21 cellular contexts compared by ENCODE assay signal in genomic region chr7:29099896-29100847, GRCh38. TPM values are rescaled to one million over a fixed set of nuclear protein-coding genes. Genes with fewer than 3 reads are reported as not detected.
DNase-seq lines count a peak whose midpoint lies in the region; ATAC-seq and TF ChIP-seq lines count a peak whose summit lies in the region.
"Had no signal": no experiment of that assay in that cellular context is flagged by ENCODE, and none has a peak within 500 bp of the region (broad histone marks: within the 10 kb centered on the region; RNA-seq: fewer than 3 reads in every experiment).

No MANE protein-coding gene starts in this region.

- 67 to 84% (median 76%) methylated on average over 5 of the region's 5 CpGs for WGBS in spleen, 5 donors

- H3K27me3 Mint-ChIP-seq in immature natural killer cell (ENCODE audit: low read depth in 3 of 3): peaks cover 0 to 1% (median 1%) of the 10 kb centered on the region in 3 donors
- H3K27me3 Mint-ChIP-seq: stimulated activated naive CD8-positive, alpha-beta T cell treated with anti-CD3 and anti-CD28 coated beads, Interleukin-15, Interleukin-2, amounts not matched to agents 100 ng/mL and 50 ng/mL, for 24 hours had no signal

- H3K36me3 Mint-ChIP-seq in immature natural killer cell: no peaks in the 10 kb centered on the region
- H3K36me3 Mint-ChIP-seq: activated naive CD4-positive, alpha-beta T cell treated with anti-CD3 and anti-CD28 coated beads, Interleukin-2, amount 50 U/mL, for 24 hours had no signal

- H3K9me3 ChIP-seq in lower lobe of right lung (no peaks in the 10 kb centered on the region), spleen (no peaks in the 10 kb centered on the region)

- H3K27ac Mint-ChIP-seq in immature natural killer cell: no peak overlapping the region
- H3K27ac Mint-ChIP-seq: activated naive CD4-positive, alpha-beta T cell treated with anti-CD3 and anti-CD28 coated beads, Interleukin-2, amount 50 U/mL, for 24 hours; activated T-cell treated with anti-CD3 and anti-CD28 coated beads, Interleukin-2, amount 50 U/mL, for 72 hours; stimulated activated naive CD8-positive, alpha-beta T cell treated with anti-CD3 and anti-CD28 coated beads, Interleukin-15, Interleukin-2, amounts not matched to agents 100 ng/mL and 50 ng/mL, for 24 hours had no signal

- H3K4me3 Mint-ChIP-seq in immature natural killer cell: no peak overlapping the region
- H3K4me3 Mint-ChIP-seq: activated naive CD4-positive, alpha-beta T cell treated with anti-CD3 and anti-CD28 coated beads, Interleukin-2, amount 50 U/mL, for 24 hours; activated T-cell treated with anti-CD3 and anti-CD28 coated beads, Interleukin-2, amount 50 U/mL, for 72 hours; stimulated activated naive CD8-positive, alpha-beta T cell treated with anti-CD3 and anti-CD28 coated beads, Interleukin-15, Interleukin-2, amounts not matched to agents 100 ng/mL and 50 ng/mL, for 24 hours had no signal

- TF ChIP-seq CTCF in VCaP (conservative IDR thresholded peaks at IDR 0.05) (no peak), lower lobe of right lung (IDR thresholded peaks at IDR 0.05) (no peak), spleen (IDR thresholded peaks at IDR 0.05 in 8 of 11, conservative IDR thresholded peaks at IDR 0.05 in 3 of 11) (no peak), coronary artery (IDR thresholded peaks at IDR 0.05) (no peak)

- DNase-seq in NCI-H1105 treated with DMSO at 0.1 percent for 48 hours (lab: John Stamatoyannopoulos, UW) (peak; percentile 8), NCI-H1105 (lab: John Stamatoyannopoulos, UW) (no peak), lower lobe of right lung (no peak), spleen (no peak), coronary artery (ENCODE audit: low spot score) (no peak), immature natural killer cell (no peak)
- DNase-seq: activated T-cell treated with anti-CD3 and anti-CD28 coated beads, Interleukin-2, amount 50 U/mL, for 72 hours; effector memory CD4-positive, alpha-beta T cell; HCEC 1CT; NCI-H1436; NCI-H2171 treated with DMSO at 0.1 percent for 48 hours; occipital lobe; SHP77; stimulated activated CD4-positive, alpha-beta T cell treated with anti-CD3 and anti-CD28 coated beads, Interleukin-1b, Interleukin-23, amount 100 ng/mL, for 48 hours; SW 1271 had no signal

- H3K27me3 ChIP-seq in lower lobe of right lung (ENCODE audit: low read depth): no peaks in the 10 kb centered on the region
- H3K27me3 ChIP-seq in spleen (replicated peaks in 1 of 7): no peaks in the 10 kb centered on the region

- H3K4me3 ChIP-seq in lower lobe of right lung: no peak overlapping the region
- H3K4me3 ChIP-seq in spleen: no peak overlapping the region
- H3K4me3 ChIP-seq in coronary artery: no peak overlapping the region

- H3K27ac ChIP-seq in VCaP (peak overlapping the region; percentile 51), lower lobe of right lung (peak overlapping the region; percentile 3), spleen (peak overlapping the region; percentile 15 to 63 (median 58)), coronary artery (peak overlapping the region in 1 of 2 donors; percentile 11)
- H3K27ac ChIP-seq: 22Rv1 had no signal

- H3K9me3 Mint-ChIP-seq in immature natural killer cell: no peaks in the 10 kb centered on the region
- H3K9me3 Mint-ChIP-seq: activated naive CD4-positive, alpha-beta T cell treated with anti-CD3 and anti-CD28 coated beads, Interleukin-2, amount 50 U/mL, for 24 hours; activated T-cell treated with anti-CD3 and anti-CD28 coated beads, Interleukin-2, amount 50 U/mL, for 72 hours; stimulated activated naive CD8-positive, alpha-beta T cell treated with anti-CD3 and anti-CD28 coated beads, Interleukin-15, Interleukin-2, amounts not matched to agents 100 ng/mL and 50 ng/mL, for 24 hours had no signal

- no peak for TF ChIP-seq POLR2A in spleen (IDR thresholded peaks at IDR 0.05)

- ATAC-seq in lower lobe of right lung (peak; percentile 38 to 73), HG03159 (IDR thresholded peaks at IDR 0.05; ENCODE audit: unreplicated experiment) (no peak)
- ATAC-seq: activated T-cell treated with anti-CD3 and anti-CD28 coated beads, Interleukin-2, amount 50 U/mL, for 72 hours; esophagus mucosa had no signal

- H3K4me1 ChIP-seq in lower lobe of right lung (peaks cover 37% of the 10 kb centered on the region), spleen (peaks cover 0 to 39% (median 20%) of the 10 kb centered on the region in 6 donors)

- peaks cover 0 to 1% of the 10 kb centered on the region in 2 donors for H3K4me1 Mint-ChIP-seq in immature natural killer cell
- H3K4me1 Mint-ChIP-seq: activated naive CD4-positive, alpha-beta T cell treated with anti-CD3 and anti-CD28 coated beads, Interleukin-2, amount 50 U/mL, for 24 hours had no signal

- intact Hi-C loops in lower lobe of right lung (cut with DNase I) (loop anchor here (5.0 kb wide), 1 partner anchor 173 kb away; no protein-coding TSS in a partner anchor), spleen (cut with DNase I; ENCODE audit: low total_unique reads) (loop anchor here (5.0 to 10.0 kb wide), 2 partner anchors 145 to 178 kb away; partner anchors contain the start of gene TRIL)

- no peaks in the 10 kb centered on the region for H3K36me3 ChIP-seq in lower lobe of right lung
- no peaks in the 10 kb centered on the region for H3K36me3 ChIP-seq in spleen

RNA-seq across cellular contexts. Expression of gene CPVL, which starts 46.2 kb away (rescaled TPM):
- total RNA-seq in lower lobe of right lung: 49.4 TPM
- total RNA-seq in spleen: 100 to 1,000 TPM; 107 to 259 (median 141) TPM
- polyA plus RNA-seq in spleen: 10 to 100 TPM; 18.7 to 33.6 (median 30.8) TPM
- 10 to 100 TPM in 2 of 3 donors, 1 to 10 TPM in 1; 4.3 to 60.4 (median 35.4) TPM for polyA plus RNA-seq in immature natural killer cell
